Comparison of ENCODE assay signal across 13 cellular contexts in genomic region chr9:88748566-88749238, GRCh38.
DNase-seq lines count a peak whose midpoint lies in the region; ATAC-seq, FAIRE-seq and TF ChIP-seq lines count a peak whose summit lies in the region.
"Had no signal": no experiment of that assay in that cellular context is flagged by ENCODE, and none has a peak within 500 bp of the region (broad histone marks: within the 10 kb centered on the region; RNA-seq: fewer than 3 reads in every experiment).

No MANE protein-coding gene starts in this region.

- no peaks in the 10 kb centered on the region for H3K36me3 ChIP-seq in HepG2 (replicated peaks in 1 of 2; ENCODE audit: control insufficient read depth in 1 of 2, insufficient read depth in 2 of 2, low read length in 2 of 2)

- TF ChIP-seq RAD21 in HepG2 (CRISPR knock-in tag; IDR thresholded peaks at IDR 0.05): no peak

- peaks cover 5 to 6% of the 10 kb centered on the region in 2 experiments; a peak in 3 of 5 replicates for H3K27me3 ChIP-seq in HepG2 (ENCODE audit: control insufficient read depth in 1 of 2, insufficient read depth in 2 of 2, low read length in 2 of 2)

- H3K27ac ChIP-seq in coronary artery (peak overlapping the region; percentile 49 to 71), HepG2 (ENCODE audit: extremely low read length, insufficient read depth, low read length) (no peak overlapping the region)

- CTCF ChIA-PET in HepG2 (lab: Yijun Ruan, JAX; ENCODE audit: low intra/inter-chr PET ratio, low total read pairs): no interaction called here

- TF ChIP-seq POLR2A in HepG2 (IDR thresholded peaks at IDR 0.05; ENCODE audit: insufficient read depth in 1 of 2, low read depth in 2 of 2, low read length in 2 of 2) (no peak), GM12892 (IDR thresholded peaks at IDR 0.05; ENCODE audit: low read depth, low read length) (no peak)

- in situ Hi-C loops in HepG2 (cut with HindIII; ENCODE audit: extremely low pct_ligation_motif_present, low pct_unique_long_range_greater_than_20kb): no loop called here

- intact Hi-C loops in HepG2 (cut with micrococcal nuclease; ENCODE audit: unreplicated experiment): no loop called here

- FAIRE-seq in HepG2 (lab: Jason Lieb, UNC): no peak
- no peak for FAIRE-seq in GM12892 (lab: Jason Lieb, UNC)
- FAIRE-seq: D721Med had no signal

- H3K4me2 ChIP-seq in HepG2 (ENCODE audit: low read depth, low read length): no peak overlapping the region

- H3K4me1 ChIP-seq in HepG2 (ENCODE audit: insufficient read depth, low read length): no peaks in the 10 kb centered on the region

- TF ChIP-seq CTCF in coronary artery (IDR thresholded peaks at IDR 0.05) (no peak), HepG2 (CRISPR knock-in tag; IDR thresholded peaks at IDR 0.05) (no peak)

- no TSS peak for BruUV-seq in HepG2 (replicated peaks; lab: Mats Ljungman, UMichigan)

- no peak overlapping the region for H2AFZ ChIP-seq in HepG2 (ENCODE audit: low read length)

- POLR2A ChIA-PET in HepG2 (lab: Yijun Ruan, JAX): no interaction called here

- H3K9me3 ChIP-seq in HepG2 (ENCODE audit: low read length): no peaks in the 10 kb centered on the region

- H3K9ac ChIP-seq in HepG2 (ENCODE audit: insufficient read depth, low read depth, low read length): no peak overlapping the region

- peak; percentile 59 for DNase-seq in GM04503 (ENCODE audit: low read depth)
- DNase-seq in coronary artery (ENCODE audit: low spot score): peak; percentile 82
- no peak for DNase-seq in HepG2 (ENCODE audit: low spot score)
- DNase-seq in stromal cell of bone marrow (ENCODE audit: low read depth): peak; percentile 80
- DNase-seq in SIG-M5 (lab: John Stamatoyannopoulos, UW): no peak
- no peak for DNase-seq in GM12892 (ENCODE audit: insufficient read length)
- DNase-seq in SHP77 treated with DMSO at 0.1 percent for 48 hours (lab: John Stamatoyannopoulos, UW): no peak
- DNase-seq in C1 segment of cervical spinal cord (lab: John Stamatoyannopoulos, UW): no peak
- DNase-seq: activated naive CD8-positive, alpha-beta T cell treated with anti-CD3 and anti-CD28 coated beads, Interleukin-2, amount 10 ng/mL, durations not matched to agents 7 days and 5 days; mesendoderm; NCI-H524; stimulated activated naive B cell treated with anti-CD40 and anti-IgM and Interleukin-4, amounts not matched to agents 10 μg/mL and 1 μg/mL and 100 μg/mL, for 72 hours had no signal

- ATAC-seq in HepG2: no peak; the same call in 2 of the 3 replicates
- ATAC-seq: stimulated activated naive B cell treated with anti-CD40 and anti-IgM and Interleukin-4, amounts not matched to agents 10 μg/mL and 1 μg/mL and 100 μg/mL, for 72 hours had no signal

- no peaks in the 10 kb centered on the region for H3K79me2 ChIP-seq in HepG2 (ENCODE audit: insufficient read depth, low read length)

- TF ChIP-seq EP300 in HepG2 (IDR thresholded peaks at IDR 0.05; ENCODE audit: low read depth in 2 of 2, low read length in 2 of 2) (no peak), HepG2 (CRISPR knock-in tag; IDR thresholded peaks at IDR 0.05; ENCODE audit: borderline replicate concordance) (no peak)

- 16% methylated on average over 4 of the region's 5 CpGs for WGBS in HepG2 (ENCODE audit: low lambda C conversion rate)

- H4K20me1 ChIP-seq in HepG2 (ENCODE audit: insufficient read depth, low read length): no peaks in the 10 kb centered on the region

- H3K4me3 ChIP-seq in coronary artery: no peak overlapping the region
- H3K4me3 ChIP-seq in HepG2 (replicated peaks in 1 of 3; ENCODE audit: insufficient read depth in 1 of 3, low read depth in 2 of 3, low read length in 3 of 3): no peak overlapping the region

TF ChIP-seq in HepG2, 621 proteins besides CTCF, POLR2A, EP300 and RAD21:
- peak; percentile 57 for TF ChIP-seq CEBPG (CRISPR knock-in tag; IDR thresholded peaks at IDR 0.05)
- no peak for TF ChIP-seq NR3C1 (CRISPR knock-in tag; IDR thresholded peaks at IDR 0.05)
- TF ChIP-seq SNAPC2 (CRISPR knock-in tag; IDR thresholded peaks at IDR 0.05): no peak
- peak; percentile 74; the same call in 1 of the 2 replicates for TF ChIP-seq CEBPB (IDR thresholded peaks at IDR 0.05; ENCODE audit: borderline replicate concordance, low read depth, low read length)

Comparison
In these comparisons a context has a peak if more than half of its experiments do, and no peak if none do; other contexts are left out.
1. DNase-seq: peak in GM04503 (single experiment), coronary artery (single experiment) and stromal cell of bone marrow (single experiment); none in HepG2 (single experiment), SIG-M5 (single experiment), GM12892 (single experiment), SHP77 treated with DMSO at 0.1 percent for 48 hours (single experiment) and C1 segment of cervical spinal cord (0 of 14).